In the genomic region with DNA sequence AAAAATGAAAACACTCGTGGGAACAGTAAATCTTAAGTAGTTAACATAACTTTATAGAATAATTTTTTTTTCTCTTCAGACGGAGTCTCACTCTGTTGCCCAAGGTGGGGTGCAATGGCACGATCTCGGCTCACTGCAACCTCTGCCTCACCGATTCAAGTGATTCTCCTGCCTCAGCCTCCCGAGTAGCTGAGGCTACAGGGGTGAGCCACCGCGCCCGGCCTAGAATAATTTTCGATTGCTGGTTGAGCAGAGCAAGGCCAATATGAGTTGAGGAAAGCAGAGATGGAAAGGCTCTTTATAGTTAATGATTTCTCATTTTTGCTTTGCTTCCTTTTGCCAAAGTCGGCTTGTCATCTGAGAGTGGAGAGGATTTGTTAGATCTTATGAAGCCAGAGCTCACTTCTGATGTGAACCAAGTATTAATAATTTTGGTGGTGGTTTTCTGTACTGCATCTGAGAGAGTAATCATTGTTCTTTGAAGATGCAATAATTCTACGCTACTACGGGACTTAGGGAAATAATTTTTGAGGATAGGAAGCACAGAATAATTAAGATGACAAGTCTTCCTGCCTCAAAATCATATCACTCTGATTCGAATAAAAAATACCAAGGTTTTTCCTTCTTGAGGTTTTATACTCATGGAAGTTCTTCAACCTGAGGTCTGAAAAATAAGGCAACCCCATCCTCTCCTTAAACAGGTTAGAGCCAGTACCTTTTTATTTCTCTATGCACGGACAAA, we compare ENCODE assay signal across 8 cellular contexts. TPM values are rescaled to one million over a fixed set of nuclear protein-coding genes. Genes with fewer than 3 reads are reported as not detected.
A peak's percentile ranks its signal among the peaks of the same experiment; 100 is the strongest.
DNase-seq lines count a peak whose midpoint lies in the region; ATAC-seq lines count a peak whose summit lies in the region.

No MANE protein-coding gene starts in this region.

- peak overlapping the region; percentile 98 for H3K27ac Mint-ChIP-seq in activated CD4-positive, alpha-beta T cell treated with anti-CD3 and anti-CD28 coated beads, Interleukin-2, amount 10 ng/mL, durations not matched to agents 7 days and 5 days
- H3K27ac Mint-ChIP-seq in activated CD4-positive, alpha-beta memory T cell treated with anti-CD3 and anti-CD28 coated beads for 36 hours: peak overlapping the region; percentile 50

- peaks cover 7% of the 10 kb centered on the region for H3K36me3 Mint-ChIP-seq in activated CD4-positive, alpha-beta T cell treated with anti-CD3 and anti-CD28 coated beads, Interleukin-2, amount 10 ng/mL, durations not matched to agents 7 days and 5 days (ENCODE audit: low read depth)
- peaks cover 4% of the 10 kb centered on the region for H3K36me3 Mint-ChIP-seq in activated CD4-positive, alpha-beta memory T cell treated with anti-CD3 and anti-CD28 coated beads for 36 hours

- H3K4me1 Mint-ChIP-seq in activated CD4-positive, alpha-beta T cell treated with anti-CD3 and anti-CD28 coated beads, Interleukin-2, amount 10 ng/mL, durations not matched to agents 7 days and 5 days: peaks cover 41% of the 10 kb centered on the region
- peaks cover 36% of the 10 kb centered on the region for H3K4me1 Mint-ChIP-seq in activated CD4-positive, alpha-beta memory T cell treated with anti-CD3 and anti-CD28 coated beads for 36 hours (ENCODE audit: low read depth)

- no peaks in the 10 kb centered on the region for H3K9me3 ChIP-seq in iPS-20b (ENCODE audit: insufficient read depth, low read depth, low read length)

- intact Hi-C loops in activated CD4-positive, alpha-beta memory T cell treated with anti-CD3 and anti-CD28 coated beads for 36 hours (cut with micrococcal nuclease): loop anchor here (5.0 to 10.0 kb wide), 2 partner anchors 462 to 540 kb away; a partner anchor contains a TSS

- H3K9me3 Mint-ChIP-seq in activated CD4-positive, alpha-beta T cell treated with anti-CD3 and anti-CD28 coated beads, Interleukin-2, amount 10 ng/mL, durations not matched to agents 7 days and 5 days: no peaks in the 10 kb centered on the region
- no peaks in the 10 kb centered on the region for H3K9me3 Mint-ChIP-seq in activated CD4-positive, alpha-beta memory T cell treated with anti-CD3 and anti-CD28 coated beads for 36 hours

- peak overlapping the region; percentile 89 for H3K4me3 ChIP-seq in iPS-20b (ENCODE audit: low read length)

- H3K36me3 ChIP-seq in iPS-20b (ENCODE audit: insufficient read depth, low read depth, low read length): no peaks in the 10 kb centered on the region

- CTCF ChIA-PET in activated CD4-positive, alpha-beta T cell treated with anti-CD3 and anti-CD28 coated beads, Interleukin-2, amount 10 ng/mL, durations not matched to agents 7 days and 5 days (lab: Charles Lee): interaction anchor here (0.7 to 1.4 kb wide), 3 partner anchors 11 to 23 kb away, joined by 3 to 7 read pairs (median 3); no protein-coding TSS in a partner anchor
- CTCF ChIA-PET in activated CD4-positive, alpha-beta memory T cell treated with anti-CD3 and anti-CD28 coated beads for 36 hours (lab: Charles Lee): interaction anchor here (0.6 to 1.9 kb wide), 8 partner anchors 10 to 214 kb away, joined by 3 to 14 read pairs (median 3); a partner anchor contains a TSS

- peak overlapping the region; percentile 92; the same call in 1 of the 2 replicates for H3K9ac ChIP-seq in iPS-20b (ENCODE audit: low read depth, low read length)

- POLR2A ChIA-PET in activated CD4-positive, alpha-beta T cell treated with anti-CD3 and anti-CD28 coated beads, Interleukin-2, amount 10 ng/mL, durations not matched to agents 7 days and 5 days (lab: Charles Lee): interaction anchor here (1.2 kb wide), 1 partner anchor 442 kb away, joined by 3 read pairs; no protein-coding TSS in a partner anchor
- POLR2A ChIA-PET in activated CD4-positive, alpha-beta memory T cell treated with anti-CD3 and anti-CD28 coated beads for 36 hours (lab: Charles Lee): interaction anchor here (1.3 to 3.1 kb wide), 3 partner anchors 22 to 259 kb away, joined by 4 to 17 read pairs (median 15); a partner anchor contains a TSS

- no peak for DNase-seq in activated CD4-positive, alpha-beta T cell treated with anti-CD3 and anti-CD28 coated beads, Interleukin-2, amount 10 ng/mL, durations not matched to agents 7 days and 5 days
- no peak for DNase-seq in activated CD4-positive, alpha-beta T cell treated with anti-CD3 and anti-CD28 coated beads, Interleukin-2, amount 50 U/mL, for 48 hours
- no peak for DNase-seq in activated CD4-positive, alpha-beta memory T cell treated with anti-CD3 and anti-CD28 coated beads for 36 hours
- no peak for DNase-seq in substantia nigra (lab: John Stamatoyannopoulos, UW)
- no peak for DNase-seq in middle frontal gyrus (ENCODE audit: extremely low spot score, low spot score)
- no peak for DNase-seq in A172 (ENCODE audit: low spot score)

- H3K27ac ChIP-seq in iPS-20b (ENCODE audit: low read length): no peak overlapping the region
- peak overlapping the region; percentile 94 for H3K27ac ChIP-seq in substantia nigra (ENCODE audit: low read depth, low read length, poor library complexity, severe bottlenecking)

- ATAC-seq in GM21825 (IDR thresholded peaks at IDR 0.05; ENCODE audit: unreplicated experiment): no peak

- H3K27me3 ChIP-seq in iPS-20b (ENCODE audit: insufficient read depth, low read length): no peaks in the 10 kb centered on the region

- no peaks in the 10 kb centered on the region for H3K27me3 Mint-ChIP-seq in activated CD4-positive, alpha-beta T cell treated with anti-CD3 and anti-CD28 coated beads, Interleukin-2, amount 10 ng/mL, durations not matched to agents 7 days and 5 days
- H3K27me3 Mint-ChIP-seq in activated CD4-positive, alpha-beta memory T cell treated with anti-CD3 and anti-CD28 coated beads for 36 hours: peaks cover 3% of the 10 kb centered on the region

- peaks cover 11% of the 10 kb centered on the region; the same call in 1 of the 2 replicates for H3K4me1 ChIP-seq in iPS-20b (ENCODE audit: insufficient read depth, low read length)

- H3K4me3 Mint-ChIP-seq in activated CD4-positive, alpha-beta T cell treated with anti-CD3 and anti-CD28 coated beads, Interleukin-2, amount 10 ng/mL, durations not matched to agents 7 days and 5 days: peak overlapping the region; percentile 90
- H3K4me3 Mint-ChIP-seq in activated CD4-positive, alpha-beta memory T cell treated with anti-CD3 and anti-CD28 coated beads for 36 hours: peak overlapping the region; percentile 86

RNA-seq across cellular contexts. Expression of a gene that starts 1.5 kb away (rescaled TPM):
- 10 to 100 TPM; 50.0 to 53.3 TPM for total RNA-seq in activated CD4-positive, alpha-beta T cell treated with anti-CD3 and anti-CD28 coated beads, Interleukin-2, amount 10 ng/mL, durations not matched to agents 7 days and 5 days
- total RNA-seq in activated CD4-positive, alpha-beta memory T cell treated with anti-CD3 and anti-CD28 coated beads for 36 hours: 10 to 100 TPM; 35.1 to 35.5 TPM
- 141 and 160 TPM in 2 replicates for total RNA-seq in A172 (2014; rRNA removed; shearing (Covaris generic))
